Comparison of ENCODE assay signal across 26 cellular contexts in genomic region chr7:82358009-82358578, GRCh38.
"Had no signal": no experiment of that assay in that cellular context is flagged by ENCODE, and none has a peak within 500 bp of the region (broad histone marks: within the 10 kb centered on the region; RNA-seq: fewer than 3 reads in every experiment).

No MANE protein-coding gene starts in this region.

- H3K4me2 ChIP-seq: hepatocyte had no signal

- H3K9me3 ChIP-seq: testis, upper lobe of right lung had no signal

- H3K27me3 Mint-ChIP-seq: activated CD4-positive, alpha-beta T cell treated with anti-CD3 and anti-CD28 coated beads, Interleukin-2, amount 10 ng/mL, durations not matched to agents 7 days and 5 days; activated CD8-positive, alpha-beta memory T cell treated with anti-CD3 and anti-CD28 coated beads, Interleukin-2, amount 10 ng/mL, durations not matched to agents 7 days and 5 days; activated CD8-positive, alpha-beta T cell treated with anti-CD3 and anti-CD28 coated beads for 36 hours; activated naive CD4-positive, alpha-beta T cell treated with anti-CD3 and anti-CD28 coated beads, Interleukin-2, amount 10 ng/mL, durations not matched to agents 7 days and 5 days; dendritic cell treated with granulocyte-macrophage colony-stimulating factor and Interleukin-4, amounts not matched to agents 40 ng/mL and 50 ng/mL, for 4 days; stimulated activated naive B cell treated with anti-CD40 and anti-IgM and Interleukin-4, amounts not matched to agents 10 μg/mL and 1 μg/mL and 100 μg/mL, for 72 hours had no signal

- H3K79me2 ChIP-seq: hepatocyte had no signal

- H3K36me3 Mint-ChIP-seq: activated CD8-positive, alpha-beta memory T cell treated with anti-CD3 and anti-CD28 coated beads, Interleukin-2, amount 10 ng/mL, durations not matched to agents 7 days and 5 days; activated naive CD4-positive, alpha-beta T cell treated with anti-CD3 and anti-CD28 coated beads, Interleukin-2, amount 10 ng/mL, durations not matched to agents 7 days and 5 days; immature natural killer cell; stimulated activated naive B cell treated with anti-CD40 and anti-IgM and Interleukin-4, amounts not matched to agents 10 μg/mL and 1 μg/mL and 100 μg/mL, for 72 hours; T-cell had no signal

- H3K4me1 Mint-ChIP-seq: activated CD4-positive, alpha-beta T cell treated with anti-CD3 and anti-CD28 coated beads, Interleukin-2, amount 10 ng/mL, durations not matched to agents 7 days and 5 days; activated CD8-positive, alpha-beta memory T cell treated with anti-CD3 and anti-CD28 coated beads, Interleukin-2, amount 10 ng/mL, durations not matched to agents 7 days and 5 days; activated naive CD4-positive, alpha-beta T cell treated with anti-CD3 and anti-CD28 coated beads, Interleukin-2, amount 10 ng/mL, durations not matched to agents 7 days and 5 days; immature natural killer cell; nephron progenitor cell; stimulated activated naive B cell treated with anti-CD40 and anti-IgM and Interleukin-4, amounts not matched to agents 10 μg/mL and 1 μg/mL and 100 μg/mL, for 72 hours; T-cell had no signal

- ATAC-seq: activated CD8-positive, alpha-beta memory T cell treated with anti-CD3 and anti-CD28 coated beads, Interleukin-2, amount 10 ng/mL, durations not matched to agents 7 days and 5 days; activated CD8-positive, alpha-beta T cell treated with anti-CD3 and anti-CD28 coated beads for 36 hours; foreskin keratinocyte; stimulated activated naive B cell treated with anti-CD40 and anti-IgM and Interleukin-4, amounts not matched to agents 10 μg/mL and 1 μg/mL and 100 μg/mL, for 72 hours; T-cell; upper lobe of right lung had no signal

- H2AFZ ChIP-seq: hepatocyte had no signal

- H3K4me1 ChIP-seq: foreskin keratinocyte, testis, upper lobe of right lung had no signal

- H3K27me3 ChIP-seq: cardiac muscle cell, foreskin keratinocyte, hepatocyte, testis, upper lobe of right lung had no signal

- H3K4me3 Mint-ChIP-seq: activated CD4-positive, alpha-beta T cell treated with anti-CD3 and anti-CD28 coated beads, Interleukin-2, amount 10 ng/mL, durations not matched to agents 7 days and 5 days; activated CD8-positive, alpha-beta memory T cell treated with anti-CD3 and anti-CD28 coated beads, Interleukin-2, amount 10 ng/mL, durations not matched to agents 7 days and 5 days; activated CD8-positive, alpha-beta T cell treated with anti-CD3 and anti-CD28 coated beads for 36 hours; activated naive CD4-positive, alpha-beta T cell treated with anti-CD3 and anti-CD28 coated beads, Interleukin-2, amount 10 ng/mL, durations not matched to agents 7 days and 5 days; dendritic cell treated with granulocyte-macrophage colony-stimulating factor and Interleukin-4, amounts not matched to agents 40 ng/mL and 50 ng/mL, for 4 days; immature natural killer cell; nephron progenitor cell; stimulated activated naive B cell treated with anti-CD40 and anti-IgM and Interleukin-4, amounts not matched to agents 10 μg/mL and 1 μg/mL and 100 μg/mL, for 72 hours; T-cell; T-helper 2 cell treated with Interferon-gamma antibody and Interleukin-4, amounts not matched to agents 5 μg/mL and 100 μg/mL, for 36 hours had no signal

- H3K36me3 ChIP-seq: cardiac muscle cell, upper lobe of right lung had no signal

- H3K9me3 Mint-ChIP-seq: activated CD4-positive, alpha-beta T cell treated with anti-CD3 and anti-CD28 coated beads, Interleukin-2, amount 10 ng/mL, durations not matched to agents 7 days and 5 days; activated CD8-positive, alpha-beta T cell treated with anti-CD3 and anti-CD28 coated beads for 36 hours; activated naive CD4-positive, alpha-beta T cell treated with anti-CD3 and anti-CD28 coated beads, Interleukin-2, amount 10 ng/mL, durations not matched to agents 7 days and 5 days; dendritic cell treated with granulocyte-macrophage colony-stimulating factor and Interleukin-4, amounts not matched to agents 40 ng/mL and 50 ng/mL, for 4 days; nephron progenitor cell; stimulated activated naive B cell treated with anti-CD40 and anti-IgM and Interleukin-4, amounts not matched to agents 10 μg/mL and 1 μg/mL and 100 μg/mL, for 72 hours; T-cell; T-helper 2 cell treated with Interferon-gamma antibody and Interleukin-4, amounts not matched to agents 5 μg/mL and 100 μg/mL, for 36 hours had no signal

- H3K4me3 ChIP-seq: cardiac muscle cell, hepatocyte, testis, upper lobe of right lung had no signal

- H3K27ac ChIP-seq: cardiac muscle cell, foreskin keratinocyte, hepatocyte, testis, upper lobe of right lung, VCaP had no signal

- DNase-seq: activated CD4-positive, alpha-beta T cell treated with anti-CD3 and anti-CD28 coated beads, Interleukin-2, amount 10 ng/mL, durations not matched to agents 7 days and 5 days; activated CD4-positive, CD25-positive, alpha-beta regulatory T cell treated with anti-CD3 and anti-CD28 coated beads, Interleukin-2, amount 50 U/mL, for 72 hours; activated CD8-positive, alpha-beta memory T cell treated with anti-CD3 and anti-CD28 coated beads, Interleukin-2, amount 10 ng/mL, durations not matched to agents 7 days and 5 days; activated CD8-positive, alpha-beta T cell treated with anti-CD3 and anti-CD28 coated beads for 36 hours; activated effector memory CD4-positive, alpha-beta T cell treated with anti-CD3 and anti-CD28 coated beads, Interleukin-2, amount 50 U/mL, for 16 hours; activated naive CD4-positive, alpha-beta T cell treated with anti-CD3 and anti-CD28 coated beads, Interleukin-2, amount 10 ng/mL, durations not matched to agents 7 days and 5 days; activated T-cell treated with anti-CD3 and anti-CD28 coated beads for 4 hours; amygdala; effector CD8-positive, alpha-beta T cell; foreskin keratinocyte; immature natural killer cell; mesenchymal stem cell; nephron progenitor cell; nucleus accumbens; retina; stimulated activated CD4-positive, alpha-beta T cell treated with anti-CD3 and anti-CD28 coated beads, Interleukin-2, amount 100 ng/mL, for 48 hours; stimulated activated CD8-positive, alpha-beta memory T cell treated with anti-CD3 and anti-CD28 coated beads, Interleukin-4, amount 100 ng/mL, for 48 hours; stimulated activated naive B cell treated with anti-CD40 and anti-IgM and Interleukin-4, amounts not matched to agents 10 μg/mL and 1 μg/mL and 100 μg/mL, for 72 hours; T-cell; testis; upper lobe of right lung had no signal

- H3K27ac Mint-ChIP-seq: activated CD4-positive, alpha-beta T cell treated with anti-CD3 and anti-CD28 coated beads, Interleukin-2, amount 10 ng/mL, durations not matched to agents 7 days and 5 days; activated CD8-positive, alpha-beta memory T cell treated with anti-CD3 and anti-CD28 coated beads, Interleukin-2, amount 10 ng/mL, durations not matched to agents 7 days and 5 days; activated CD8-positive, alpha-beta T cell treated with anti-CD3 and anti-CD28 coated beads for 36 hours; activated naive CD4-positive, alpha-beta T cell treated with anti-CD3 and anti-CD28 coated beads, Interleukin-2, amount 10 ng/mL, durations not matched to agents 7 days and 5 days; dendritic cell treated with granulocyte-macrophage colony-stimulating factor and Interleukin-4, amounts not matched to agents 40 ng/mL and 50 ng/mL, for 4 days; immature natural killer cell; stimulated activated naive B cell treated with anti-CD40 and anti-IgM and Interleukin-4, amounts not matched to agents 10 μg/mL and 1 μg/mL and 100 μg/mL, for 72 hours; T-cell; T-helper 2 cell treated with Interferon-gamma antibody and Interleukin-4, amounts not matched to agents 5 μg/mL and 100 μg/mL, for 36 hours had no signal
